21 cellular contexts compared by ENCODE assay signal in genomic region chr10:72029414-72029813, GRCh38.
"Had no signal": no experiment of that assay in that cellular context is flagged by ENCODE, and none has a peak within 500 bp of the region (broad histone marks: within the 10 kb centered on the region; RNA-seq: fewer than 3 reads in every experiment).

No MANE protein-coding gene starts in this region.

- H3K4me3 ChIP-seq: esophagus squamous epithelium, lung, neural progenitor cell, psoas muscle, right lobe of liver, transverse colon had no signal

- H3K27me3 ChIP-seq: neural progenitor cell, right lobe of liver, transverse colon had no signal

- DNase-seq: caudate nucleus; cerebellar nuclear complex; cortex of kidney; effector memory CD8-positive, alpha-beta T cell; erythroblast; esophagus squamous epithelium; foreskin melanocyte; head of caudate nucleus; hippocampal formation; left cardiac atrium; natural killer cell; posterior cingulate gyrus; psoas muscle; right lobe of liver; small intestine; stimulated activated CD4-positive, alpha-beta T cell treated with anti-CD3 and anti-CD28 coated beads, Interleukin-15, amount 100 ng/mL, for 24 hours; stimulated activated CD4-positive, alpha-beta T cell treated with anti-CD3 and anti-CD28 coated beads, Interleukin-2, amount 100 ng/mL, for 48 hours; stimulated activated naive B cell treated with anti-CD40 and anti-IgM and Interleukin-4, amounts not matched to agents 10 μg/mL and 1 μg/mL and 100 μg/mL, for 72 hours; transverse colon had no signal

- H3K4me1 ChIP-seq: neural progenitor cell had no signal

- H3K36me3 ChIP-seq: esophagus squamous epithelium, neural progenitor cell, right lobe of liver, transverse colon had no signal

- H3K9me3 ChIP-seq: esophagus squamous epithelium, psoas muscle, right lobe of liver, transverse colon had no signal

- H2AFZ ChIP-seq: neural progenitor cell had no signal

- ATAC-seq: effector memory CD8-positive, alpha-beta T cell; left cardiac atrium; natural killer cell; stimulated activated naive B cell treated with anti-CD40 and anti-IgM and Interleukin-4, amounts not matched to agents 10 μg/mL and 1 μg/mL and 100 μg/mL, for 72 hours had no signal

- H3K4me2 ChIP-seq: neural progenitor cell had no signal

- H3K27ac ChIP-seq: neural progenitor cell, psoas muscle, right lobe of liver had no signal
